1 cellular context compared by ENCODE assay signal in the genomic region with DNA sequence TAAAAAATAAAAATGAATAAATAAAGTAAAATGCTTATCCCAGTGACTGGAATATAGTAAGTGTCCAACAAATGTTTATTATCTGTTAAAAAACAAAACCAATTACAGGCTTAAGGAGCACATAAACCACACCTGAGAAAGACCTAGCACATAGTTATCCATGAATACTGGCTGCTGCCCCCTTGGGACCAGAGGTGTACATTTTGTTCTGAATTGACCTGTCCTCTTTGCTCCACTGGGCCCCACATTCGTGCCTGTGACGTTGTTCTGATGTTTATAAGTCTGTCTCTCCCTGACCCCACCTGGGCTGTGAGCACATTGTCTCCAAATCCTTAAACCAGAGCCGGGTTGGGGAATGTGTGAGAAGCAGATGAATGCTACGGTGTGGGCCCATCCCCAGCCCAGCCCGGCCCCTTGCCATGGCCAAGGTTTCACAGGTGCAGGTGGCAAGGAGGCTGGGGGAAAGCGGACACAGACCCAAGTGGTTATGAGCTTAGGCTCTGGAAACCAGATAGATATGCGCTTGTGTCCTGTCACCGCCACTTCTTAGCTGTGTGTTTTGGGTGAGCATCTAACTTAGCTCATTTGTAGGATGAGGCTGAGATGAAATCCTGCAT.
TF ChIP-seq lines count a peak whose summit lies in the region.

No MANE protein-coding gene starts in this region.

TF ChIP-seq in GM23338, 12 proteins besides CTCF, POLR2A, EP300 and RAD21 (continued from another document):
- TF ChIP-seq POLR2AphosphoS5 (IDR thresholded peaks at IDR 0.05; ENCODE audit: low read depth), result no peak
- TF ChIP-seq, protein P1, sequence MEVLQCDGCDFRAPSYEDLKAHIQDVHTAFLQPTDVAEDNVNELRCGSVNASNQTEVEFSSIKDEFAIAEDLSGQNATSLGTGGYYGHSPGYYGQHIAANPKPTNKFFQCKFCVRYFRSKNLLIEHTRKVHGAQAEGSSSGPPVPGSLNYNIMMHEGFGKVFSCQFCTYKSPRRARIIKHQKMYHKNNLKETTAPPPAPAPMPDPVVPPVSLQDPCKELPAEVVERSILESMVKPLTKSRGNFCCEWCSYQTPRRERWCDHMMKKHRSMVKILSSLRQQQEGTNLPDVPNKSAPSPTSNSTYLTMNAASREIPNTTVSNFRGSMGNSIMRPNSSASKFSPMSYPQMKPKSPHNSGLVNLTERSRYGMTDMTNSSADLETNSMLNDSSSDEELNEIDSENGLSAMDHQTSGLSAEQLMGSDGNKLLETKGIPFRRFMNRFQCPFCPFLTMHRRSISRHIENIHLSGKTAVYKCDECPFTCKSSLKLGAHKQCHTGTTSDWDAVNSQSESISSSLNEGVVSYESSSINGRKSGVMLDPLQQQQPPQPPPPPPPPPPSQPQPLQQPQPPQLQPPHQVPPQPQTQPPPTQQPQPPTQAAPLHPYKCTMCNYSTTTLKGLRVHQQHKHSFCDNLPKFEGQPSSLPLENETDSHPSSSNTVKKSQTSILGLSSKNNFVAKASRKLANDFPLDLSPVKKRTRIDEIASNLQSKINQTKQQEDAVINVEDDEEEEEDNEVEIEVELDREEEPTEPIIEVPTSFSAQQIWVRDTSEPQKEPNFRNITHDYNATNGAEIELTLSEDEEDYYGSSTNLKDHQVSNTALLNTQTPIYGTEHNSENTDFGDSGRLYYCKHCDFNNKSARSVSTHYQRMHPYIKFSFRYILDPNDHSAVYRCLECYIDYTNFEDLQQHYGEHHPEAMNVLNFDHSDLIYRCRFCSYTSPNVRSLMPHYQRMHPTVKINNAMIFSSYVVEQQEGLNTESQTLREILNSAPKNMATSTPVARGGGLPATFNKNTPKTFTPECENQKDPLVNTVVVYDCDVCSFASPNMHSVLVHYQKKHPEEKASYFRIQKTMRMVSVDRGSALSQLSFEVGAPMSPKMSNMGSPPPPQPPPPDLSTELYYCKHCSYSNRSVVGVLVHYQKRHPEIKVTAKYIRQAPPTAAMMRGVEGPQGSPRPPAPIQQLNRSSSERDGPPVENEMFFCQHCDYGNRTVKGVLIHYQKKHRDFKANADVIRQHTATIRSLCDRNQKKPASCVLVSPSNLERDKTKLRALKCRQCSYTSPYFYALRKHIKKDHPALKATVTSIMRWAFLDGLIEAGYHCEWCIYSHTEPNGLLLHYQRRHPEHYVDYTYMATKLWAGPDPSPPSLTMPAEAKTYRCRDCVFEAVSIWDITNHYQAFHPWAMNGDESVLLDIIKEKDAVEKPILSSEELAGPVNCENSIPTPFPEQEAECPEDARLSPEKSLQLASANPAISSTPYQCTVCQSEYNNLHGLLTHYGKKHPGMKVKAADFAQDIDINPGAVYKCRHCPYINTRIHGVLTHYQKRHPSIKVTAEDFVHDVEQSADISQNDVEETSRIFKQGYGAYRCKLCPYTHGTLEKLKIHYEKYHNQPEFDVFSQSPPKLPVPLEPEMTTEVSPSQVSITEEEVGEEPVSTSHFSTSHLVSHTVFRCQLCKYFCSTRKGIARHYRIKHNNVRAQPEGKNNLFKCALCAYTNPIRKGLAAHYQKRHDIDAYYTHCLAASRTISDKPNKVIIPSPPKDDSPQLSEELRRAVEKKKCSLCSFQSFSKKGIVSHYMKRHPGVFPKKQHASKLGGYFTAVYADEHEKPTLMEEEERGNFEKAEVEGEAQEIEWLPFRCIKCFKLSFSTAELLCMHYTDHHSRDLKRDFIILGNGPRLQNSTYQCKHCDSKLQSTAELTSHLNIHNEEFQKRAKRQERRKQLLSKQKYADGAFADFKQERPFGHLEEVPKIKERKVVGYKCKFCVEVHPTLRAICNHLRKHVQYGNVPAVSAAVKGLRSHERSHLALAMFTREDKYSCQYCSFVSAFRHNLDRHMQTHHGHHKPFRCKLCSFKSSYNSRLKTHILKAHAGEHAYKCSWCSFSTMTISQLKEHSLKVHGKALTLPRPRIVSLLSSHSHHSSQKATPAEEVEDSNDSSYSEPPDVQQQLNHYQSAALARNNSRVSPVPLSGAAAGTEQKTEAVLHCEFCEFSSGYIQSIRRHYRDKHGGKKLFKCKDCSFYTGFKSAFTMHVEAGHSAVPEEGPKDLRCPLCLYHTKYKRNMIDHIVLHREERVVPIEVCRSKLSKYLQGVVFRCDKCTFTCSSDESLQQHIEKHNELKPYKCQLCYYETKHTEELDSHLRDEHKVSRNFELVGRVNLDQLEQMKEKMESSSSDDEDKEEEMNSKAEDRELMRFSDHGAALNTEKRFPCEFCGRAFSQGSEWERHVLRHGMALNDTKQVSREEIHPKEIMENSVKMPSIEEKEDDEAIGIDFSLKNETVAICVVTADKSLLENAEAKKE (CRISPR knock-in tag; IDR thresholded peaks at IDR 0.05), result no peak
- TF ChIP-seq NANOG (IDR thresholded peaks at IDR 0.05; ENCODE audit: borderline replicate concordance), result no peak
- TF ChIP-seq REST (IDR thresholded peaks at IDR 0.05; ENCODE audit: unreplicated experiment), result no peak
